10 cellular contexts compared by ENCODE assay signal in genomic region chr18:12679183-12679786, GRCh38. TPM values are rescaled to one million over a fixed set of nuclear protein-coding genes. Genes with fewer than 3 reads are reported as not detected.
DNase-seq lines count a peak whose midpoint lies in the region; ATAC-seq and TF ChIP-seq lines count a peak whose summit lies in the region.
"Had no signal": no experiment of that assay in that cellular context is flagged by ENCODE, and none has a peak within 500 bp of the region (broad histone marks: within the 10 kb centered on the region; RNA-seq: fewer than 3 reads in every experiment).

No MANE protein-coding gene starts in this region.

- H3K36me3 Mint-ChIP-seq in CD4-positive, alpha-beta memory T cell: peaks cover 18 to 28% of the 10 kb centered on the region in 2 donors
- peaks cover 3% of the 10 kb centered on the region for H3K36me3 Mint-ChIP-seq in neural crest cell (ENCODE audit: low read depth)

- H3K4me1 Mint-ChIP-seq in CD4-positive, alpha-beta memory T cell: peaks cover 7 to 12% (median 8%) of the 10 kb centered on the region in 4 donors
- H3K4me1 Mint-ChIP-seq in neural crest cell: peaks cover 9% of the 10 kb centered on the region

- H3K4me3 Mint-ChIP-seq in CD4-positive, alpha-beta memory T cell: peak overlapping the region in 6 of 8 donors; percentile 2 to 30 (median 10)
- H3K4me3 Mint-ChIP-seq in neural crest cell: no peak overlapping the region

- peak overlapping the region in 6 of 7 donors; percentile 65 to 89 (median 84) for H3K27ac Mint-ChIP-seq in CD4-positive, alpha-beta memory T cell
- H3K27ac Mint-ChIP-seq in neural crest cell (ENCODE audit: unreplicated experiment): peak overlapping the region; percentile 80

- peaks cover 7% of the 10 kb centered on the region for H3K4me1 ChIP-seq in CD4-positive, alpha-beta memory T cell (ENCODE audit: insufficient read depth, low read length)
- H3K4me1 ChIP-seq in SJCRH30 (no peaks in the 10 kb centered on the region), esophagus squamous epithelium (peaks cover 0 to 2% (median 0%) of the 10 kb centered on the region in 3 donors)
- peaks cover 4% of the 10 kb centered on the region for H3K4me1 ChIP-seq in effector memory CD4-positive, alpha-beta T cell (ENCODE audit: control insufficient read depth, insufficient read depth, low read length, poor library complexity, severe bottlenecking)

- H3K27me3 Mint-ChIP-seq in CD4-positive, alpha-beta memory T cell: no peaks in the 10 kb centered on the region
- H3K27me3 Mint-ChIP-seq in neural crest cell (ENCODE audit: low read depth): no peaks in the 10 kb centered on the region

- no peaks in the 10 kb centered on the region for H3K9me3 ChIP-seq in CD4-positive, alpha-beta memory T cell (ENCODE audit: control insufficient read depth in 1 of 2, low read length in 2 of 2)
- no peaks in the 10 kb centered on the region for H3K9me3 ChIP-seq in SJCRH30 (replicated peaks)
- no peaks in the 10 kb centered on the region for H3K9me3 ChIP-seq in esophagus squamous epithelium
- H3K9me3 ChIP-seq in effector memory CD4-positive, alpha-beta T cell (ENCODE audit: control insufficient read depth, low read length): no peaks in the 10 kb centered on the region

- intact Hi-C loops in CD4-positive, alpha-beta memory T cell (cut with micrococcal nuclease): no loop called here
- intact Hi-C loops in esophagus squamous epithelium (cut with DNase I): no loop called here

- no peak overlapping the region for H3K27ac ChIP-seq in CD4-positive, alpha-beta memory T cell (ENCODE audit: low read depth, low read length)
- no peak overlapping the region for H3K27ac ChIP-seq in SJCRH30
- peak overlapping the region; percentile 50 to 87 (median 76) for H3K27ac ChIP-seq in esophagus squamous epithelium
- no peak overlapping the region for H3K27ac ChIP-seq in effector memory CD4-positive, alpha-beta T cell (ENCODE audit: insufficient read depth, low read length, poor library complexity, severe bottlenecking)

- ATAC-seq in HG02981 (IDR thresholded peaks at IDR 0.05; ENCODE audit: unreplicated experiment) (no peak), GM19328 (IDR thresholded peaks at IDR 0.05; ENCODE audit: unreplicated experiment) (no peak)

- DNase-seq in CD4-positive, alpha-beta memory T cell: no peak
- DNase-seq in SJCRH30 (peak; percentile 14 to 33), esophagus squamous epithelium (lab: John Stamatoyannopoulos, UW) (no peak), neural crest cell (ENCODE audit: low read depth, low spot score) (no peak)
- DNase-seq in effector memory CD4-positive, alpha-beta T cell: no peak
- no peak for DNase-seq in activated CD4-positive, alpha-beta T cell treated with anti-CD3 and anti-CD28 coated beads for 48 hours
- DNase-seq: NCI-H510A treated with DMSO at 0.1 percent for 48 hours; stimulated activated naive CD4-positive, alpha-beta T cell had no signal

- TF ChIP-seq CTCF in esophagus squamous epithelium (IDR thresholded peaks at IDR 0.05) (no peak), neural crest cell (conservative IDR thresholded peaks at IDR 0.05) (no peak)

- peaks cover 11% of the 10 kb centered on the region for H3K36me3 ChIP-seq in CD4-positive, alpha-beta memory T cell (ENCODE audit: insufficient read depth, low read length)
- H3K36me3 ChIP-seq in SJCRH30 (peaks cover 6% of the 10 kb centered on the region; the same call in 1 of the 2 replicates), esophagus squamous epithelium (peaks cover 0 to 91% (median 5%) of the 10 kb centered on the region in 3 donors)
- H3K36me3 ChIP-seq in effector memory CD4-positive, alpha-beta T cell (ENCODE audit: control insufficient read depth, insufficient read depth, low read length): peaks cover 11% of the 10 kb centered on the region

- H3K9me3 Mint-ChIP-seq in CD4-positive, alpha-beta memory T cell: no peaks in the 10 kb centered on the region
- no peaks in the 10 kb centered on the region for H3K9me3 Mint-ChIP-seq in neural crest cell

- peak in 2 of 4 donors; percentile 24 to 37 for TF ChIP-seq POLR2A in esophagus squamous epithelium (IDR thresholded peaks at IDR 0.05)

- H3K27me3 ChIP-seq in CD4-positive, alpha-beta memory T cell (ENCODE audit: insufficient read depth, low read length): no peaks in the 10 kb centered on the region
- H3K27me3 ChIP-seq in SJCRH30 (no peaks in the 10 kb centered on the region), esophagus squamous epithelium (no peaks in the 10 kb centered on the region)
- no peaks in the 10 kb centered on the region for H3K27me3 ChIP-seq in effector memory CD4-positive, alpha-beta T cell (replicated peaks; ENCODE audit: control insufficient read depth, insufficient read depth, low read length, poor library complexity, severe bottlenecking)

- no peak overlapping the region for H3K4me3 ChIP-seq in CD4-positive, alpha-beta memory T cell (ENCODE audit: low read length in 2 of 2)
- no peak overlapping the region for H3K4me3 ChIP-seq in SJCRH30
- H3K4me3 ChIP-seq in esophagus squamous epithelium: peak overlapping the region in 1 of 4 donors; percentile 47
- H3K4me3 ChIP-seq in effector memory CD4-positive, alpha-beta T cell (ENCODE audit: insufficient read depth, low read depth, low read length, poor library complexity, severe bottlenecking): no peak overlapping the region

- CTCF ChIA-PET in CD4-positive, alpha-beta memory T cell (lab: Charles Lee; ENCODE audit: partially characterized antibody): interaction anchor here (0.9 to 1.0 kb wide), 3 partner anchors 24 to 287 kb away, joined by 3 to 5 read pairs (median 3); partner anchors contain the start of genes CEP76 and PSMG2

- POLR2A ChIA-PET in CD4-positive, alpha-beta memory T cell (lab: Charles Lee; ENCODE audit: partially characterized antibody): no interaction called here

- WGBS in esophagus squamous epithelium, 2 donors: 41 to 42% methylated on average over 7 to 8 of the region's 8 CpGs

RNA-seq across cellular contexts. Expression of gene SPIRE1, which starts 21.4 kb away (rescaled TPM):
- 1 to 10 TPM; 1.7 to 1.8 TPM for total RNA-seq in CD4-positive, alpha-beta memory T cell
- polyA plus RNA-seq in CD4-positive, alpha-beta memory T cell: 1 to 10 TPM in 1 of 2 donors, not detected in 1; 3.0 TPM
- 14.1 and 15.2 TPM in 2 replicates for total RNA-seq in SJCRH30 (2014; rRNA removed; shearing (Covaris generic))
- total RNA-seq in esophagus squamous epithelium (10 to 100 TPM in 3 of 4 donors, 1 to 10 TPM in 1; 1.9 to 25.3 (median 13.4) TPM), neural crest cell (34.9 and 40.5 TPM in 2 replicates)

RNA-seq across cellular contexts. Expression of gene CEP76, which starts 23.2 kb away (rescaled TPM):
- 10 to 100 TPM in 1 of 2 experiments, 1 to 10 TPM in 1; 9.9 to 13.1 TPM for total RNA-seq in CD4-positive, alpha-beta memory T cell
- 1 to 10 TPM; 3.6 to 7.8 TPM for polyA plus RNA-seq in CD4-positive, alpha-beta memory T cell
- total RNA-seq in SJCRH30 (2014; rRNA removed; shearing (Covaris generic)): 12.5 and 16.3 TPM in 2 replicates
- total RNA-seq in esophagus squamous epithelium (10 to 100 TPM; 10.7 to 13.6 (median 11.6) TPM), neural crest cell (11.2 and 15.4 TPM in 2 replicates)

RNA-seq across cellular contexts. Expression of gene PSMG2, which starts 23.6 kb away (rescaled TPM):
- total RNA-seq in CD4-positive, alpha-beta memory T cell: 10 to 100 TPM; 59.7 to 62.0 TPM
- 100 to 1,000 TPM; 119 to 139 TPM for polyA plus RNA-seq in CD4-positive, alpha-beta memory T cell
- 74.7 and 75.6 TPM in 2 replicates for total RNA-seq in SJCRH30 (2014; rRNA removed; shearing (Covaris generic))
- total RNA-seq in esophagus squamous epithelium (10 to 100 TPM; 41.6 to 89.9 (median 71.2) TPM), neural crest cell (61.4 and 69.0 TPM in 2 replicates)

Comparison
In these comparisons a context has a peak if more than half of its experiments do, and no peak if none do; other contexts are left out.
1. DNase-seq: peak in SJCRH30 (2 of 2); none in CD4-positive, alpha-beta memory T cell (0 of 5), esophagus squamous epithelium (single experiment), neural crest cell (single experiment), effector memory CD4-positive, alpha-beta T cell (0 of 3) and activated CD4-positive, alpha-beta T cell treated with anti-CD3 and anti-CD28 coated beads for 48 hours (single experiment).
2. H3K27ac ChIP-seq: peak in esophagus squamous epithelium (4 of 4); none in CD4-positive, alpha-beta memory T cell (single experiment), SJCRH30 (single experiment) and effector memory CD4-positive, alpha-beta T cell (single experiment).